37 cellular contexts compared by ENCODE assay signal in genomic region chr12:30314506-30315100, GRCh38.
"Had no signal": no experiment of that assay in that cellular context is flagged by ENCODE, and none has a peak within 500 bp of the region (broad histone marks: within the 10 kb centered on the region; RNA-seq: fewer than 3 reads in every experiment).

No MANE protein-coding gene starts in this region.

- H3K27ac Mint-ChIP-seq: activated CD4-positive, alpha-beta memory T cell treated with anti-CD3 and anti-CD28 coated beads, Interleukin-2, amount 10 ng/mL, durations not matched to agents 7 days and 5 days; activated CD4-positive, alpha-beta T cell treated with anti-CD3 and anti-CD28 coated beads for 36 hours; activated CD4-positive, alpha-beta T cell treated with anti-CD3 and anti-CD28 coated beads, Interleukin-2, amount 10 ng/mL, durations not matched to agents 7 days and 5 days; activated CD8-positive, alpha-beta memory T cell treated with anti-CD3 and anti-CD28 coated beads, Interleukin-2, amount 10 ng/mL, durations not matched to agents 7 days and 5 days; activated CD8-positive, alpha-beta T cell treated with anti-CD3 and anti-CD28 coated beads, Interleukin-2, amount 10 ng/mL, durations not matched to agents 7 days and 5 days; activated naive CD4-positive, alpha-beta T cell treated with anti-CD3 and anti-CD28 coated beads, Interleukin-2, amount 10 ng/mL, durations not matched to agents 7 days and 5 days; activated naive CD4-positive, alpha-beta T cell treated with anti-CD3 and anti-CD28 coated beads, Interleukin-2, amount 50 U/mL, for 24 hours; activated naive CD8-positive, alpha-beta T cell; activated naive CD8-positive, alpha-beta T cell treated with anti-CD3 and anti-CD28 coated beads, Interleukin-2, amount 10 ng/mL, durations not matched to agents 7 days and 5 days; activated naive CD8-positive, alpha-beta T cell treated with anti-CD3 and anti-CD28 coated beads, Interleukin-2, amount 50 U/mL, for 24 hours; activated T-cell treated with anti-CD3 and anti-CD28 coated beads, Interleukin-2, amount 50 U/mL, for 24 hours; activated T-helper 2 cell treated with anti-CD3 and anti-CD28 coated beads, Interferon-gamma antibody, Interleukin-2, Interleukin-4, amounts not matched to agents 10 μg/mL and 5 μg/mL and 100 μg/mL, durations not matched to agents 14 hours and 24 hours and 36 hours; brain; T-helper 1 cell treated with Interleukin-12 subunit alpha and Interleukin-12 subunit beta and Interleukin-4 antibody, amounts not matched to agents 30 μg/mL and 1 μg/mL, for 36 hours; T-helper 2 cell treated with Interferon-gamma antibody and Interleukin-4, amounts not matched to agents 5 μg/mL and 100 μg/mL, for 36 hours; WTC11 had no signal

- H3K27me3 Mint-ChIP-seq: activated CD4-positive, alpha-beta memory T cell treated with anti-CD3 and anti-CD28 coated beads, Interleukin-2, amount 10 ng/mL, durations not matched to agents 7 days and 5 days; activated CD4-positive, alpha-beta T cell treated with anti-CD3 and anti-CD28 coated beads for 36 hours; activated CD4-positive, alpha-beta T cell treated with anti-CD3 and anti-CD28 coated beads, Interleukin-2, amount 10 ng/mL, durations not matched to agents 7 days and 5 days; activated CD8-positive, alpha-beta memory T cell treated with anti-CD3 and anti-CD28 coated beads, Interleukin-2, amount 10 ng/mL, durations not matched to agents 7 days and 5 days; activated naive CD4-positive, alpha-beta T cell treated with anti-CD3 and anti-CD28 coated beads, Interleukin-2, amount 10 ng/mL, durations not matched to agents 7 days and 5 days; activated naive CD4-positive, alpha-beta T cell treated with anti-CD3 and anti-CD28 coated beads, Interleukin-2, amount 50 U/mL, for 24 hours; activated naive CD8-positive, alpha-beta T cell; activated naive CD8-positive, alpha-beta T cell treated with anti-CD3 and anti-CD28 coated beads, Interleukin-2, amount 10 ng/mL, durations not matched to agents 7 days and 5 days; activated naive CD8-positive, alpha-beta T cell treated with anti-CD3 and anti-CD28 coated beads, Interleukin-2, amount 50 U/mL, for 24 hours; activated T-cell treated with anti-CD3 and anti-CD28 coated beads, Interleukin-2, amount 50 U/mL, for 24 hours; brain; central memory CD8-positive, alpha-beta T cell had no signal

- H3K27me3 ChIP-seq: ascending aorta, cardiac muscle cell had no signal

- H3K36me3 Mint-ChIP-seq: activated CD8-positive, alpha-beta memory T cell treated with anti-CD3 and anti-CD28 coated beads, Interleukin-2, amount 10 ng/mL, durations not matched to agents 7 days and 5 days; activated naive CD4-positive, alpha-beta T cell treated with anti-CD3 and anti-CD28 coated beads, Interleukin-2, amount 10 ng/mL, durations not matched to agents 7 days and 5 days; activated naive CD4-positive, alpha-beta T cell treated with anti-CD3 and anti-CD28 coated beads, Interleukin-2, amount 50 U/mL, for 24 hours; activated naive CD8-positive, alpha-beta T cell; activated naive CD8-positive, alpha-beta T cell treated with anti-CD3 and anti-CD28 coated beads, Interleukin-2, amount 10 ng/mL, durations not matched to agents 7 days and 5 days; brain had no signal

- DNase-seq: activated CD4-positive, alpha-beta memory T cell treated with anti-CD3 and anti-CD28 coated beads, Interleukin-2, amount 10 ng/mL, durations not matched to agents 7 days and 5 days; activated CD4-positive, alpha-beta T cell treated with anti-CD3 and anti-CD28 coated beads for 1 hour; activated CD4-positive, alpha-beta T cell treated with anti-CD3 and anti-CD28 coated beads for 36 hours; activated CD4-positive, alpha-beta T cell treated with anti-CD3 and anti-CD28 coated beads for 48 hours; activated CD4-positive, alpha-beta T cell treated with anti-CD3 and anti-CD28 coated beads, Interleukin-2, amount 10 ng/mL, durations not matched to agents 7 days and 5 days; activated CD4-positive, alpha-beta T cell treated with anti-CD3 and anti-CD28 coated beads, Interleukin-2, amount 50 U/mL, for 48 hours; activated CD4-positive, CD25-positive, alpha-beta regulatory T cell; activated CD8-positive, alpha-beta memory T cell treated with anti-CD3 and anti-CD28 coated beads for 24 hours; activated CD8-positive, alpha-beta memory T cell treated with anti-CD3 and anti-CD28 coated beads, Interleukin-2, amount 10 ng/mL, durations not matched to agents 7 days and 5 days; activated CD8-positive, alpha-beta memory T cell treated with anti-CD3 and anti-CD28 coated beads, Interleukin-2, amount 50 U/mL, for 48 hours; activated CD8-positive, alpha-beta T cell treated with anti-CD3 and anti-CD28 coated beads, Interleukin-2, amount 10 ng/mL, durations not matched to agents 7 days and 5 days; activated effector memory CD4-positive, alpha-beta T cell treated with Interleukin-2 at 50 U/mL for 16 hours; activated gamma-delta T cell; activated naive CD4-positive, alpha-beta T cell treated with anti-CD3 and anti-CD28 coated beads, Interleukin-2, amount 10 ng/mL, durations not matched to agents 7 days and 5 days; activated naive CD4-positive, alpha-beta T cell treated with Interleukin-2 at 50 U/mL for 16 hours; activated naive CD8-positive, alpha-beta T cell treated with anti-CD3 and anti-CD28 coated beads, Interleukin-2, amount 10 ng/mL, durations not matched to agents 7 days and 5 days; activated naive CD8-positive, alpha-beta T cell treated with anti-CD3 and anti-CD28 coated beads, Interleukin-2, amount 50 U/mL, for 24 hours; activated T-cell treated with anti-CD3 and anti-CD28 coated beads, Interleukin-2, amount 50 U/mL, for 24 hours; activated T-cell treated with anti-CD3 and anti-CD28 coated beads, Interleukin-2, amount 50 U/mL, for 48 hours; amygdala; anterior cingulate cortex; caudate nucleus; cerebellar nuclear complex; T-helper 2 cell; T-helper 9 cell; WERI-Rb-1 had no signal

- H3K4me1 ChIP-seq: ascending aorta had no signal

- H3K9me3 Mint-ChIP-seq: activated naive CD8-positive, alpha-beta T cell treated with anti-CD3 and anti-CD28 coated beads, Interleukin-2, amount 10 ng/mL, durations not matched to agents 7 days and 5 days; activated T-helper 2 cell treated with anti-CD3 and anti-CD28 coated beads, Interferon-gamma antibody, Interleukin-2, Interleukin-4, amounts not matched to agents 10 μg/mL and 5 μg/mL and 100 μg/mL, durations not matched to agents 14 hours and 24 hours and 36 hours; T-helper 2 cell treated with Interferon-gamma antibody and Interleukin-4, amounts not matched to agents 5 μg/mL and 100 μg/mL, for 36 hours had no signal

- H3K4me3 ChIP-seq: ascending aorta, cardiac muscle cell had no signal

- H3K27ac ChIP-seq: ascending aorta, cardiac muscle cell, WERI-Rb-1 had no signal

- H3K4me3 Mint-ChIP-seq: activated CD4-positive, alpha-beta memory T cell treated with anti-CD3 and anti-CD28 coated beads, Interleukin-2, amount 10 ng/mL, durations not matched to agents 7 days and 5 days; activated CD4-positive, alpha-beta T cell treated with anti-CD3 and anti-CD28 coated beads for 36 hours; activated CD4-positive, alpha-beta T cell treated with anti-CD3 and anti-CD28 coated beads, Interleukin-2, amount 10 ng/mL, durations not matched to agents 7 days and 5 days; activated CD8-positive, alpha-beta memory T cell treated with anti-CD3 and anti-CD28 coated beads, Interleukin-2, amount 10 ng/mL, durations not matched to agents 7 days and 5 days; activated CD8-positive, alpha-beta T cell treated with anti-CD3 and anti-CD28 coated beads, Interleukin-2, amount 10 ng/mL, durations not matched to agents 7 days and 5 days; activated naive CD4-positive, alpha-beta T cell treated with anti-CD3 and anti-CD28 coated beads, Interleukin-2, amount 10 ng/mL, durations not matched to agents 7 days and 5 days; activated naive CD4-positive, alpha-beta T cell treated with anti-CD3 and anti-CD28 coated beads, Interleukin-2, amount 50 U/mL, for 24 hours; activated naive CD8-positive, alpha-beta T cell; activated naive CD8-positive, alpha-beta T cell treated with anti-CD3 and anti-CD28 coated beads, Interleukin-2, amount 10 ng/mL, durations not matched to agents 7 days and 5 days; activated naive CD8-positive, alpha-beta T cell treated with anti-CD3 and anti-CD28 coated beads, Interleukin-2, amount 50 U/mL, for 24 hours; activated T-cell treated with anti-CD3 and anti-CD28 coated beads, Interleukin-2, amount 50 U/mL, for 24 hours; brain; central memory CD8-positive, alpha-beta T cell; T-helper 1 cell treated with Interleukin-12 subunit alpha and Interleukin-12 subunit beta and Interleukin-4 antibody, amounts not matched to agents 30 μg/mL and 1 μg/mL, for 36 hours; T-helper 2 cell treated with Interferon-gamma antibody and Interleukin-4, amounts not matched to agents 5 μg/mL and 100 μg/mL, for 36 hours; WTC11 had no signal

- H3K4me1 Mint-ChIP-seq: activated CD4-positive, alpha-beta memory T cell treated with anti-CD3 and anti-CD28 coated beads, Interleukin-2, amount 10 ng/mL, durations not matched to agents 7 days and 5 days; activated CD4-positive, alpha-beta T cell treated with anti-CD3 and anti-CD28 coated beads for 36 hours; activated CD4-positive, alpha-beta T cell treated with anti-CD3 and anti-CD28 coated beads, Interleukin-2, amount 10 ng/mL, durations not matched to agents 7 days and 5 days; activated CD8-positive, alpha-beta memory T cell treated with anti-CD3 and anti-CD28 coated beads, Interleukin-2, amount 10 ng/mL, durations not matched to agents 7 days and 5 days; activated naive CD4-positive, alpha-beta T cell treated with anti-CD3 and anti-CD28 coated beads, Interleukin-2, amount 10 ng/mL, durations not matched to agents 7 days and 5 days; activated naive CD4-positive, alpha-beta T cell treated with anti-CD3 and anti-CD28 coated beads, Interleukin-2, amount 50 U/mL, for 24 hours; activated naive CD8-positive, alpha-beta T cell treated with anti-CD3 and anti-CD28 coated beads, Interleukin-2, amount 10 ng/mL, durations not matched to agents 7 days and 5 days; activated naive CD8-positive, alpha-beta T cell treated with anti-CD3 and anti-CD28 coated beads, Interleukin-2, amount 50 U/mL, for 24 hours; brain; central memory CD8-positive, alpha-beta T cell; WTC11 had no signal

- H3K9me3 ChIP-seq: ascending aorta had no signal

- H3K36me3 ChIP-seq: ascending aorta, cardiac muscle cell, WERI-Rb-1 had no signal

- ATAC-seq: activated CD4-positive, alpha-beta T cell treated with anti-CD3 and anti-CD28 coated beads for 36 hours; activated CD4-positive, CD25-positive, alpha-beta regulatory T cell treated with anti-CD3 and anti-CD28 coated beads, Interleukin-2, amount 50 U/mL, for 24 hours; activated CD8-positive, alpha-beta memory T cell treated with anti-CD3 and anti-CD28 coated beads, Interleukin-2, amount 10 ng/mL, durations not matched to agents 7 days and 5 days; activated CD8-positive, alpha-beta T cell treated with anti-CD3 and anti-CD28 coated beads, Interleukin-2, amount 10 ng/mL, durations not matched to agents 7 days and 5 days; activated naive CD8-positive, alpha-beta T cell treated with anti-CD3 and anti-CD28 coated beads, Interleukin-2, amount 50 U/mL, for 24 hours; WTC11 had no signal
